ENCODE assay signal across 9 cellular contexts in the genomic region with DNA sequence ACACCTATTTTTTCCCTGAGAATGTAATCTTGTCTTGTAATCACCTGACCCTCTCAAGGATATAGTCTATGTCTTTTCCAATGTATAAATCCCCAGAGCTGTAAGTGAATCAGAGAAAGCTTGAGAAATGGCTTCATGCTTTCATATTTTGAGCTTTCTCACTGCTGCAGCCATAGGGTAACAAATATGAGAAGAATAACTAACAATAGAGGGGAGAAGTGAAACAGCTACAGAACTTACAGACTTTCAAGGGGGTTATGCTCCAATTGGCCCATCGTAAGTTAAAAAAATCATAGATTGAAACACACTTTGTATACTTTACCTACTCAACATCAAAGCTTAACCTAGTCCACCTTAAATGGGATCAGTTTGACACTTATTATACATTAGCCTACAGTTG.
"Had no signal": no experiment of that assay in that cellular context is flagged by ENCODE, and none has a peak within 500 bp of the region (broad histone marks: within the 10 kb centered on the region; RNA-seq: fewer than 3 reads in every experiment).

No MANE protein-coding gene starts in this region.

- ATAC-seq: GM23338, HCT116 had no signal

- H3K4me1 ChIP-seq: HAP-1 had no signal

- H3K9me3 ChIP-seq: HAP-1 had no signal

- H3K27ac ChIP-seq: GM23248 had no signal

- H3K9ac ChIP-seq: GM23248 had no signal

- H3K4me3 ChIP-seq: GM23248, GM23338, HAP-1 had no signal

- H3K4me2 ChIP-seq: GM23338 had no signal

- H3K36me3 ChIP-seq: HAP-1 had no signal

- H2AFZ ChIP-seq: GM23248, GM23338 had no signal

- DNase-seq: GM23248, GOT3, H7, H9, HCEC 1CT, HFFc6 had no signal
